Comparison of ENCODE assay signal across 28 cellular contexts in genomic region chr6:12328701-12329100, GRCh38. TPM values are rescaled to one million over a fixed set of nuclear protein-coding genes. Genes with fewer than 3 reads are reported as not detected.
DNase-seq lines count a peak whose midpoint lies in the region; ATAC-seq, FAIRE-seq and TF ChIP-seq lines count a peak whose summit lies in the region.
"Had no signal": no experiment of that assay in that cellular context is flagged by ENCODE, and none has a peak within 500 bp of the region (broad histone marks: within the 10 kb centered on the region; RNA-seq: fewer than 3 reads in every experiment).

No MANE protein-coding gene starts in this region.

- no peak overlapping the region for H3K27ac ChIP-seq in H1 (ENCODE audit: low read depth, low read length)
- no peak overlapping the region for H3K27ac ChIP-seq in gastroesophageal sphincter
- H3K27ac ChIP-seq: dorsolateral prefrontal cortex, psoas muscle, transverse colon had no signal

- POLR2A ChIA-PET in H1 (lab: Charles Lee; ENCODE audit: partially characterized antibody) = no interaction called here

- H3K56ac ChIP-seq in H1 (replicated peaks; ENCODE audit: insufficient read length, low read depth, low read length) = no peak overlapping the region

- DNase-seq in ELR (ENCODE audit: low read depth) (peak; percentile 24), NCI-H1105 (lab: John Stamatoyannopoulos, UW) (peak; percentile 5), H1 (ENCODE audit: low read depth in 1 of 2, low spot score in 2 of 2) (no peak), osteocyte (ENCODE audit: extremely low spot score, unreplicated experiment) (peak; percentile 40)
- no peak for DNase-seq in stimulated activated CD4-positive, alpha-beta T cell treated with anti-CD3 and anti-CD28 coated beads, Interleukin-1b, Interleukin-23, amount 100 ng/mL, for 48 hours
- no peak for DNase-seq in activated T-cell treated with anti-CD3 and anti-CD28 coated beads, Interleukin-2, amount 50 U/mL, for 1 hour
- DNase-seq: activated CD8-positive, alpha-beta memory T cell treated with anti-CD3 and anti-CD28 coated beads for 24 hours; activated naive CD4-positive, alpha-beta T cell treated with anti-CD3 and anti-CD28 coated beads, Interleukin-2, amount 50 U/mL, for 16 hours; activated T-cell treated with anti-CD3 and anti-CD28 coated beads, Interleukin-2, amount 50 U/mL, for 48 hours; anterior cingulate cortex; CD8-positive, alpha-beta T cell; DMS79 treated with DMSO at 0.1 percent for 48 hours; dorsolateral prefrontal cortex; erythroblast; Karpas-422; left cardiac atrium; NCI-H1092 treated with DMSO at 0.1 percent for 48 hours; NCI-H446; psoas muscle; RPMI8226; stimulated activated CD4-positive, alpha-beta T cell treated with anti-CD3 and anti-CD28 coated beads, Interleukin-4, amount 100 ng/mL, for 1 hour; stimulated activated naive CD8-positive, alpha-beta T cell treated with anti-CD3 and anti-CD28 coated beads, Interleukin-15, Interleukin-2, amounts not matched to agents 100 U/mL and 50 U/mL, for 24 hours; transverse colon had no signal

- H3K27me3 Mint-ChIP-seq in osteocyte (ENCODE audit: unreplicated experiment) = no peaks in the 10 kb centered on the region

- no peak overlapping the region for H3K4ac ChIP-seq in H1 (replicated peaks; ENCODE audit: insufficient read length, low read depth, low read length)

- TF ChIP-seq CTCF in H1 (IDR thresholded peaks at IDR 0.05; ENCODE audit: control extremely low read depth in 1 of 3, insufficient read depth in 1 of 3, low read depth in 1 of 3, low read length in 3 of 3) (no peak), osteocyte (IDR thresholded peaks at IDR 0.05) (no peak), gastroesophageal sphincter (IDR thresholded peaks at IDR 0.05) (no peak)

- TF ChIP-seq EP300 in H1 (IDR thresholded peaks at IDR 0.05; ENCODE audit: borderline replicate concordance in 1 of 2, low read depth in 2 of 2, low read length in 2 of 2) (no peak), gastroesophageal sphincter (IDR thresholded peaks at IDR 0.05) (no peak)

- no peak overlapping the region for H4K8ac ChIP-seq in H1 (ENCODE audit: extremely low read depth, insufficient read depth, low read length)

- no peaks in the 10 kb centered on the region for H3K79me1 ChIP-seq in H1 (ENCODE audit: low read depth, low read length)

- H4K91ac ChIP-seq in H1 (replicated peaks; ENCODE audit: insufficient read length, low read length) = peak overlapping the region; percentile 0

- peaks cover 0 to 3% (median 0%) of the 10 kb centered on the region in 4 experiments; a peak in 1 of 7 replicates for H3K27me3 ChIP-seq in H1 (replicated peaks in 1 of 4; ENCODE audit: control insufficient read depth in 3 of 4, extremely low read depth in 1 of 4, insufficient read depth in 3 of 4, low read length in 3 of 4)
- no peaks in the 10 kb centered on the region for H3K27me3 ChIP-seq in gastroesophageal sphincter
- H3K27me3 ChIP-seq: transverse colon had no signal

- H2BK15ac ChIP-seq in H1 (ENCODE audit: low read length) = no peak overlapping the region

- peaks cover 16% of the 10 kb centered on the region for H3K4me1 Mint-ChIP-seq in osteocyte (ENCODE audit: unreplicated experiment)
- H3K4me1 Mint-ChIP-seq: central memory CD8-positive, alpha-beta T cell; neural crest cell had no signal

- H3K9me3 ChIP-seq in H1 (ENCODE audit: insufficient read depth in 2 of 2, low read depth in 1 of 2, low read length in 1 of 2) = no peaks in the 10 kb centered on the region; a peak in 1 of 4 replicates
- no peaks in the 10 kb centered on the region for H3K9me3 ChIP-seq in gastroesophageal sphincter
- H3K9me3 ChIP-seq: psoas muscle, transverse colon had no signal

- H2AK5ac ChIP-seq in H1 (ENCODE audit: low read depth, low read length) = no peak overlapping the region

- H3K4me3 Mint-ChIP-seq in osteocyte (ENCODE audit: unreplicated experiment) = no peak overlapping the region
- H3K4me3 Mint-ChIP-seq: CD8-positive, alpha-beta T cell; central memory CD8-positive, alpha-beta T cell; neural crest cell had no signal

- no peaks in the 10 kb centered on the region for H3K9me3 Mint-ChIP-seq in osteocyte (ENCODE audit: unreplicated experiment)
- H3K9me3 Mint-ChIP-seq: CD8-positive, alpha-beta T cell; central memory CD8-positive, alpha-beta T cell had no signal

- H3K9ac ChIP-seq in H1 (replicated peaks in 1 of 4; ENCODE audit: extremely low read depth in 1 of 4, low read depth in 3 of 4, low read length in 3 of 4) = no peak overlapping the region

- no peak overlapping the region for H2BK120ac ChIP-seq in H1 (replicated peaks; ENCODE audit: low read depth, low read length)

- WGBS in H1 (ENCODE audit: extremely low coverage in 1 of 2, insufficient coverage in 1 of 2, insufficient read length in 1 of 2, insufficient replicate concordance in 2 of 2, low coverage in 1 of 2, low lambda C conversion rate in 2 of 2, missing lambda C conversion rate in 1 of 2), 2 experiments = 85% methylated on average over 3 of the region's 3 CpGs; no CpG with 5 or more reads in 1 of the 2 experiments
- 61 to 64% methylated on average over 3 of the region's 3 CpGs for whole genome bisulfite sequencing in gastroesophageal sphincter (ENCODE audit: low coverage in 1 of 2), 2 donors

- no peak overlapping the region for H3K18ac ChIP-seq in H1 (ENCODE audit: extremely low read depth, low read length)

- peaks cover 1 to 26% (median 21%) of the 10 kb centered on the region in 4 experiments; a peak in 6 of 7 replicates for H3K4me1 ChIP-seq in H1 (replicated peaks in 1 of 4; ENCODE audit: control insufficient read depth in 3 of 4, insufficient read depth in 4 of 4, low read length in 3 of 4)
- no peaks in the 10 kb centered on the region for H3K4me1 ChIP-seq in gastroesophageal sphincter
- H3K4me1 ChIP-seq: psoas muscle had no signal

- H3K4me3 ChIP-seq in H1 (ENCODE audit: extremely low read depth in 1 of 4, insufficient read depth in 2 of 4, low read depth in 3 of 4, low read length in 4 of 4) (no peak overlapping the region), gastroesophageal sphincter (no peak overlapping the region)
- H3K4me3 ChIP-seq: dorsolateral prefrontal cortex, psoas muscle, transverse colon had no signal

- H2BK12ac ChIP-seq in H1 (ENCODE audit: low read depth, low read length) = no peak overlapping the region

- no peak overlapping the region for H4K5ac ChIP-seq in H1 (ENCODE audit: insufficient read length, low read depth, low read length)

- H4K20me1 ChIP-seq in H1 (replicated peaks in 1 of 2; ENCODE audit: control insufficient read depth in 1 of 2, insufficient read depth in 2 of 2, low read length in 2 of 2) = no peaks in the 10 kb centered on the region

- no peak overlapping the region for H2BK5ac ChIP-seq in H1 (ENCODE audit: low read depth, low read length)

- H3K36me3 ChIP-seq in H1 (ENCODE audit: control insufficient read depth in 2 of 4, insufficient read depth in 4 of 4, low read length in 3 of 4) = no peaks in the 10 kb centered on the region
- no peaks in the 10 kb centered on the region for H3K36me3 ChIP-seq in gastroesophageal sphincter
- H3K36me3 ChIP-seq: transverse colon had no signal

- H3K36me3 Mint-ChIP-seq in osteocyte (ENCODE audit: unreplicated experiment) = no peaks in the 10 kb centered on the region
- H3K36me3 Mint-ChIP-seq: CD8-positive, alpha-beta T cell had no signal

- ATAC-seq in gastroesophageal sphincter (no peak), HG02588 (IDR thresholded peaks at IDR 0.05; ENCODE audit: unreplicated experiment) (no peak)
- ATAC-seq: CD8-positive, alpha-beta T cell; left cardiac atrium; psoas muscle; stimulated activated naive CD8-positive, alpha-beta T cell treated with anti-CD3 and anti-CD28 coated beads, Interleukin-15, Interleukin-2, amounts not matched to agents 100 U/mL and 50 U/mL, for 24 hours had no signal

- no peak overlapping the region for H2BK20ac ChIP-seq in H1 (ENCODE audit: low read length)

- H3K23me2 ChIP-seq in H1 (ENCODE audit: low read depth, low read length) = no peaks in the 10 kb centered on the region

- TF ChIP-seq POLR2A in H1 (IDR thresholded peaks at IDR 0.05; ENCODE audit: control extremely low read depth in 1 of 2, low read depth in 2 of 2, low read length in 2 of 2) = no peak
- TF ChIP-seq POLR2A in gastroesophageal sphincter (IDR thresholded peaks at IDR 0.05) = no peak

- H3K23ac ChIP-seq in H1 (ENCODE audit: insufficient read length) = no peak overlapping the region

- no peak overlapping the region for H2AFZ ChIP-seq in H1 (ENCODE audit: low read length)

- CTCF ChIA-PET in H1 (lab: Charles Lee; ENCODE audit: partially characterized antibody) = interaction anchor here (1.2 kb wide), 1 partner anchor 39 kb away, joined by 3 read pairs; the partner anchor contains the start of gene EDN1

- no peak overlapping the region for H3K14ac ChIP-seq in H1 (ENCODE audit: insufficient read length)

- H3K79me2 ChIP-seq in H1 (ENCODE audit: control insufficient read depth in 1 of 2, insufficient read depth in 2 of 2, low read length in 2 of 2) = no peaks in the 10 kb centered on the region

- no peak overlapping the region for H3K27ac Mint-ChIP-seq in osteocyte (ENCODE audit: unreplicated experiment)
- H3K27ac Mint-ChIP-seq: CD8-positive, alpha-beta T cell had no signal

- no peak for FAIRE-seq in H1 (lab: Jason Lieb, UNC)
- FAIRE-seq: H54 had no signal

- TF ChIP-seq RAD21 in H1 (IDR thresholded peaks at IDR 0.05 in 1 of 2, conservative IDR thresholded peaks at IDR 0.05 in 1 of 2; ENCODE audit: low read depth in 2 of 2, low read length in 2 of 2) = no peak

- no peak overlapping the region for H3K4me2 ChIP-seq in H1 (ENCODE audit: insufficient read depth in 1 of 2, low read depth in 2 of 2, low read length in 2 of 2)

TF ChIP-seq in H1, 55 proteins besides CTCF, POLR2A, EP300 and RAD21:
- TF ChIP-seq SP1 (IDR thresholded peaks at IDR 0.05; ENCODE audit: low read depth, low read length) = no peak
TF ChIP-seq in H1: peak in this region for 0.

RNA-seq across cellular contexts. Expression of gene EDN1, which starts 38.5 kb away (rescaled TPM):
- total RNA-seq in H1 (2021; fragmentation: NEBNext Ultra II Directional; extraction: Animal tissue kit (Norgen Biotek cat#: 25700)) = 1.1 and 1.2 TPM in 2 replicates
- polyA plus RNA-seq in H1 (2011; rRNA removed) = 0.23 and 0.25 TPM in 2 replicates
- polyA plus RNA-seq in H1 (2011; cell fraction: cytosol; rRNA removed) = 0.44 TPM
- polyA plus RNA-seq in H1 (2011; cell fraction: nucleus; rRNA removed) = 0.64 TPM
- 0.22 to 0.48 TPM (median 0.44 TPM) in 4 replicates for polyA plus RNA-seq in H1 (2012, experiment 1 of 2)
- 0.52 TPM for polyA plus RNA-seq in H1 (2012, experiment 2 of 2)
- polyA plus RNA-seq in H1 (2013, experiment 1 of 2) = 1.1 TPM
- 1.5 TPM for polyA plus RNA-seq in H1 (2013, experiment 2 of 2)
- polyA minus RNA-seq in H1 (2011; rRNA and poly(A)+ RNA removed) = 0.22 and 0.28 TPM in 2 replicates
- 0.73 TPM for polyA minus RNA-seq in H1 (2011; cell fraction: cytosol; rRNA and poly(A)+ RNA removed)
- 0.40 TPM for polyA minus RNA-seq in H1 (2011; cell fraction: nucleus; rRNA and poly(A)+ RNA removed)
- total RNA-seq in osteocyte = 10.9 and 13.2 TPM in 2 replicates
- 10 to 100 TPM in 3 of 4 donors, 1 to 10 TPM in 1; 3.6 to 39.6 (median 15.1) TPM for total RNA-seq in gastroesophageal sphincter
- total RNA-seq: neural crest cell had no signal

Comparison
In these comparisons a context has a peak if more than half of its experiments do, and no peak if none do; other contexts are left out.
1. DNase-seq: peak in ELR (single experiment), NCI-H1105 (single experiment) and osteocyte (single experiment); none in H1 (0 of 2), stimulated activated CD4-positive, alpha-beta T cell treated with anti-CD3 and anti-CD28 coated beads, Interleukin-1b, Interleukin-23, amount 100 ng/mL, for 48 hours (single experiment) and activated T-cell treated with anti-CD3 and anti-CD28 coated beads, Interleukin-2, amount 50 U/mL, for 1 hour (single experiment).